Comparison of ENCODE assay signal across 2 cellular contexts in the genomic region with DNA sequence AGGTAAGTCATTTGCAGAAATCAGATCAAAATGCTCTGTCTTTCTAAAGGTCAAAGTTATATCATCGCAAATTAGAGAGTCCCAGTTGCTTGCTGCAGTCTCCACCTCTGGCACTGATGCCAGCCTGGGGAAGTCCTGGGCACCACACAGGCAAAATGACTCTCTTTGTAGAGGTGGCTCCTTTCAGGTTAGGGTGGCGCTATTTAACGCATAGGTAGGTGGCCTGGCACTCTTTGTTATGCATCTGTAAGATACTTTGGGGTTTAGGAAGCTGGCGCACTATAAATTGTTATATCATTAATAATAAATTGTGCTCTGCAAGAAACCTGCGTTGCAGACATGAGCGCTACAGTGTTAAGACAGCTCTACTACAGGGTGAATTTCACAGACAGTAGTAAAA.
TF ChIP-seq lines count a peak whose summit lies in the region.

No MANE protein-coding gene starts in this region.

TF ChIP-seq in GM23338, 12 proteins besides CTCF, POLR2A, EP300 and RAD21:
- TF ChIP-seq REST (IDR thresholded peaks at IDR 0.05; ENCODE audit: unreplicated experiment) = no peak
- no peak for TF ChIP-seq ZNF331 (CRISPR knock-in tag; IDR thresholded peaks at IDR 0.05; ENCODE audit: low read depth)
- no peak for TF ChIP-seq EZH2 (IDR thresholded peaks at IDR 0.05; ENCODE audit: low read depth, unreplicated experiment)
- TF ChIP-seq EZH2phosphoT487 (IDR thresholded peaks at IDR 0.05; ENCODE audit: unreplicated experiment) = no peak
- TF ChIP-seq ZNF114 (CRISPR knock-in tag; IDR thresholded peaks at IDR 0.05) = no peak

TF ChIP-seq in H1, 55 proteins besides CTCF, POLR2A, EP300 and RAD21:
- TF ChIP-seq POLR2AphosphoS5 (IDR thresholded peaks at IDR 0.05; ENCODE audit: low read depth, low read length) (no peak), JUND (IDR thresholded peaks at IDR 0.05; ENCODE audit: low read length) (no peak), RXRA (IDR thresholded peaks at IDR 0.05; ENCODE audit: insufficient read depth, low read depth, low read length) (no peak), TAF7 (optimal IDR thresholded peaks at IDR 0.05; ENCODE audit: borderline replicate concordance, low read depth, low read length) (no peak), CBX8 (IDR thresholded peaks at IDR 0.05; ENCODE audit: borderline replicate concordance, low read depth, low read length) (no peak)
TF ChIP-seq in H1: peak in this region for 0.
